In the genomic region with DNA sequence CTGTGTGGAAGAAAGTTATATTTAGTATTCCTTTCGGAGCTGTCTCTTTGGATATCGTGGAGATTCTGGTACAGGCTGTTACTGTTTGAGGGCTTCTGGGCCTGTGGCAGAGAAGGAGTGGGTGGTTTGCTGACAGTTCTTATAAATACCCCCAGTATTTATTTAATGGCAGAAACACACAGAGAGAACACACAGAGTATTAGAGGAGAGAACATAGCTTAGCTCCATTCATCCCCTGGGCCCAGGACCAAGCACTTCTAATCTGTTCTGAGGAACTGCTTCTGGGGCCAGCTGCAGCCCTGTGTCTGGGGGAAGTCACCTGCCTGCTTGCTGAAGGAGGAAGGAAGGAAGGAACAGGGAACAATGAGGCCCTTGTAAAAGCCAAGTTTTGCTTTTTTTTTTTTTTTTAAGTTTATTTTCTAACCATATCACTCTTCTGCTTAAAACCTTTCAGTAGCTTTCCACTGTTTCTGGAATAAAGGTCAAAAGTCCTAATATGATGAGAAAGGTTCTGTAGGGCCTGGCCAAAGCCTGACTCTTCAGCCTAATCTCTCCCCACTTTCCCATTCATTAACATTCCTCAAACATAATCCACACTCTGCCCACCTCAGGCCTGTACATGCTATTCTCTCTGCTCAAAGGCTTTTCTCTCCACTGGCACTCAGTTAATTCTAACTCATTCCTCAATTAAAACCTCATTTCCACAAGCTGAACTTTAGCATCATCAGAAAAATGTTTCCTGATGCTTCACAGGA, we compare ENCODE assay signal across 12 cellular contexts. TPM values are rescaled to one million over a fixed set of nuclear protein-coding genes. Genes with fewer than 3 reads are reported as not detected.
DNase-seq lines count a peak whose midpoint lies in the region; ATAC-seq and TF ChIP-seq lines count a peak whose summit lies in the region.
"Had no signal": no experiment of that assay in that cellular context is flagged by ENCODE, and none has a peak within 500 bp of the region (broad histone marks: within the 10 kb centered on the region; RNA-seq: fewer than 3 reads in every experiment).

No MANE protein-coding gene starts in this region.

- no peak overlapping the region for H2BK20ac ChIP-seq in H9 (ENCODE audit: low read depth, low read length, poor library complexity, severe bottlenecking)

- H3K4me1 ChIP-seq in H9 (ENCODE audit: insufficient read depth, low read length) (no peaks in the 10 kb centered on the region), hepatocyte (ENCODE audit: insufficient read depth) (no peaks in the 10 kb centered on the region)

- H3K27ac Mint-ChIP-seq in H9: peak overlapping the region in 2 of 3 experiments; percentile 59 to 74; a peak in 4 of 7 replicates
- H3K27ac Mint-ChIP-seq: natural killer cell treated with Interleukin-12 subunit alpha and Interleukin-12 subunit beta and Interleukin-15 and Interleukin-18, amount 100 ng/mL, for 72 hours had no signal

- H3K56ac ChIP-seq in H9 (ENCODE audit: insufficient read length, low read depth, low read length): no peak overlapping the region

- TF ChIP-seq CTCF in H9 (conservative IDR thresholded peaks at IDR 0.05) (no peak), hepatocyte (IDR thresholded peaks at IDR 0.05; ENCODE audit: poor library complexity) (no peak), retinal pigment epithelial cell (conservative IDR thresholded peaks at IDR 0.05; ENCODE audit: low read depth, low read length) (no peak)

- no peak overlapping the region for H2BK5ac ChIP-seq in H9 (ENCODE audit: insufficient read length, low read length)

- no peak for DNase-seq in H9
- DNase-seq in amniotic epithelial cell (ENCODE audit: low read depth): peak; percentile 28
- peak; percentile 40 for DNase-seq in hepatocyte (ENCODE audit: low spot score)
- DNase-seq in retinal pigment epithelial cell (ENCODE audit: low read depth): peak; percentile 93
- DNase-seq: NCI-H1105 had no signal

- H3K4me3 ChIP-seq in hepatocyte: no peak overlapping the region
- no peak overlapping the region for H3K4me3 ChIP-seq in retinal pigment epithelial cell (ENCODE audit: low read length)

- H3K14ac ChIP-seq in H9 (ENCODE audit: insufficient read depth, low read length): no peak overlapping the region

- no peaks in the 10 kb centered on the region for H3K9me3 ChIP-seq in H9 (ENCODE audit: control insufficient read depth, low read depth, low read length)
- no peaks in the 10 kb centered on the region for H3K9me3 ChIP-seq in hepatocyte (ENCODE audit: low read depth)
- H3K9me3 ChIP-seq: SK-N-SH had no signal

- H3K36me3 ChIP-seq in hepatocyte (replicated peaks; ENCODE audit: insufficient read depth, low read depth): no peaks in the 10 kb centered on the region

- no peak overlapping the region for H2BK12ac ChIP-seq in H9 (ENCODE audit: insufficient read length, low read depth, low read length)

- no peaks in the 10 kb centered on the region for H3K23me2 ChIP-seq in H9 (ENCODE audit: insufficient read length, low read depth, low read length, poor library complexity, severe bottlenecking)

- H3K4me2 ChIP-seq in H9 (ENCODE audit: insufficient read depth, insufficient read length, low read length) (no peak overlapping the region), hepatocyte (peak overlapping the region; percentile 6)
- H3K4me2 ChIP-seq: SK-N-SH had no signal

- no CpG with 5 or more reads among the region's 2 CpGs for WGBS in H9 (ENCODE audit: extremely low coverage, insufficient read length, low lambda C conversion rate)
- WGBS in hepatocyte (ENCODE audit: low lambda C conversion rate, missing lambda C conversion rate): 69% methylated on average over 2 of the region's 2 CpGs

- no peaks in the 10 kb centered on the region for H3K9me2 ChIP-seq in hepatocyte (replicated peaks; ENCODE audit: insufficient read depth)
- H3K9me2 ChIP-seq: SK-N-SH had no signal

- no peak overlapping the region for H3K4me3 Mint-ChIP-seq in H9
- H3K4me3 Mint-ChIP-seq: natural killer cell treated with Interleukin-12 subunit alpha and Interleukin-12 subunit beta and Interleukin-15 and Interleukin-18, amount 100 ng/mL, for 72 hours had no signal

- no peaks in the 10 kb centered on the region for H3K36me3 Mint-ChIP-seq in H9 (ENCODE audit: insufficient read depth in 1 of 3, low read depth in 3 of 3)
- H3K36me3 Mint-ChIP-seq: natural killer cell treated with Interleukin-12 subunit alpha and Interleukin-12 subunit beta and Interleukin-15 and Interleukin-18, amount 100 ng/mL, for 72 hours had no signal

- H4K5ac ChIP-seq in H9 (ENCODE audit: insufficient read length, low read depth, low read length): no peak overlapping the region

- no peak overlapping the region for H3K9ac ChIP-seq in H9 (ENCODE audit: extremely low read depth, insufficient read length, low read length)
- H3K9ac ChIP-seq: SK-N-SH had no signal

- H3K27ac ChIP-seq in H9 (ENCODE audit: insufficient read length, low read depth, low read length) (no peak overlapping the region), hepatocyte (peak overlapping the region; percentile 73)

- H3K4me1 Mint-ChIP-seq in H9: peaks cover 5 to 8% of the 10 kb centered on the region in 2 experiments

- H4K8ac ChIP-seq in H9 (replicated peaks; ENCODE audit: insufficient read length, low read depth, low read length): no peak overlapping the region

- H4K20me1 ChIP-seq in H9 (ENCODE audit: control insufficient read depth, insufficient read depth, insufficient read length): no peaks in the 10 kb centered on the region
- no peaks in the 10 kb centered on the region for H4K20me1 ChIP-seq in hepatocyte (ENCODE audit: insufficient read depth, poor library complexity, severe bottlenecking)

- no peaks in the 10 kb centered on the region; a peak in 1 of 5 replicates for H3K9me3 Mint-ChIP-seq in H9
- H3K9me3 Mint-ChIP-seq: natural killer cell treated with Interleukin-12 subunit alpha and Interleukin-12 subunit beta and Interleukin-15 and Interleukin-18, amount 100 ng/mL, for 72 hours had no signal

- H2BK120ac ChIP-seq in H9 (ENCODE audit: low read depth, low read length, poor library complexity, severe bottlenecking): no peak overlapping the region

- H2BK15ac ChIP-seq in H9 (ENCODE audit: low read depth, low read length): no peak overlapping the region

- no peak overlapping the region for H3K18ac ChIP-seq in H9 (ENCODE audit: insufficient read length, low read depth, low read length)

- H3K27me3 ChIP-seq in H9 (ENCODE audit: insufficient read depth, low read length) (no peaks in the 10 kb centered on the region), hepatocyte (no peaks in the 10 kb centered on the region)

- H3K4ac ChIP-seq in H9 (ENCODE audit: low read depth, low read length): no peak overlapping the region

- no peak overlapping the region for H2AK5ac ChIP-seq in H9 (ENCODE audit: insufficient read length, low read length)

- H2AFZ ChIP-seq in H9 (ENCODE audit: low read length) (no peak overlapping the region), hepatocyte (peak overlapping the region; percentile 50)

- ATAC-seq in GM21737 (IDR thresholded peaks at IDR 0.05; ENCODE audit: unreplicated experiment): no peak
- ATAC-seq in HG02970 (IDR thresholded peaks at IDR 0.05; ENCODE audit: low FRiP score, unreplicated experiment): no peak
- no peak for ATAC-seq in GM18511 (IDR thresholded peaks at IDR 0.05; ENCODE audit: unreplicated experiment)
- ATAC-seq in HG02884 (IDR thresholded peaks at IDR 0.05; ENCODE audit: unreplicated experiment): no peak
- ATAC-seq: natural killer cell treated with Interleukin-12 subunit alpha and Interleukin-12 subunit beta and Interleukin-15 and Interleukin-18, amount 100 ng/mL, for 72 hours had no signal

- no peaks in the 10 kb centered on the region for H3K27me3 Mint-ChIP-seq in H9 (ENCODE audit: low read depth)
- H3K27me3 Mint-ChIP-seq: natural killer cell treated with Interleukin-12 subunit alpha and Interleukin-12 subunit beta and Interleukin-15 and Interleukin-18, amount 100 ng/mL, for 72 hours had no signal

- no peaks in the 10 kb centered on the region for H3K79me1 ChIP-seq in H9 (ENCODE audit: insufficient read depth, low read depth, low read length, poor library complexity, severe bottlenecking)

- H3K79me2 ChIP-seq in H9 (ENCODE audit: insufficient read depth, low read length) (no peaks in the 10 kb centered on the region), hepatocyte (no peaks in the 10 kb centered on the region)

- H3K23ac ChIP-seq in H9 (ENCODE audit: insufficient read length, low read depth, low read length): no peak overlapping the region

- H4K91ac ChIP-seq in H9 (ENCODE audit: insufficient read length, low read depth, low read length): no peak overlapping the region

- H3T11ph ChIP-seq in H9 (ENCODE audit: low read length): no peak overlapping the region

RNA-seq across cellular contexts. Expression of a gene that starts 11.8 kb away (rescaled TPM):
- not detected in 2 replicates for total RNA-seq in H9 (2021)
- total RNA-seq in hepatocyte: not detected in 2 replicates
- 0.23 and 0.40 TPM in 2 replicates for polyA plus RNA-seq in hepatocyte
- total RNA-seq: fibroblast of lung; natural killer cell treated with Interleukin-12 subunit alpha and Interleukin-12 subunit beta and Interleukin-15 and Interleukin-18, amount 100 ng/mL, for 72 hours had no signal
- polyA plus RNA-seq: fibroblast of lung, SK-N-SH had no signal

RNA-seq across cellular contexts. Expression of a gene that starts 16.4 kb away (rescaled TPM):
- total RNA-seq in H9 (2021): 5.7 and 6.3 TPM in 2 replicates
- 13.3 and 15.1 TPM in 2 replicates for total RNA-seq in hepatocyte
- 7.7 and 11.7 TPM in 2 replicates for polyA plus RNA-seq in hepatocyte
